Comparison of ENCODE assay signal across 8 cellular contexts in the genomic region with DNA sequence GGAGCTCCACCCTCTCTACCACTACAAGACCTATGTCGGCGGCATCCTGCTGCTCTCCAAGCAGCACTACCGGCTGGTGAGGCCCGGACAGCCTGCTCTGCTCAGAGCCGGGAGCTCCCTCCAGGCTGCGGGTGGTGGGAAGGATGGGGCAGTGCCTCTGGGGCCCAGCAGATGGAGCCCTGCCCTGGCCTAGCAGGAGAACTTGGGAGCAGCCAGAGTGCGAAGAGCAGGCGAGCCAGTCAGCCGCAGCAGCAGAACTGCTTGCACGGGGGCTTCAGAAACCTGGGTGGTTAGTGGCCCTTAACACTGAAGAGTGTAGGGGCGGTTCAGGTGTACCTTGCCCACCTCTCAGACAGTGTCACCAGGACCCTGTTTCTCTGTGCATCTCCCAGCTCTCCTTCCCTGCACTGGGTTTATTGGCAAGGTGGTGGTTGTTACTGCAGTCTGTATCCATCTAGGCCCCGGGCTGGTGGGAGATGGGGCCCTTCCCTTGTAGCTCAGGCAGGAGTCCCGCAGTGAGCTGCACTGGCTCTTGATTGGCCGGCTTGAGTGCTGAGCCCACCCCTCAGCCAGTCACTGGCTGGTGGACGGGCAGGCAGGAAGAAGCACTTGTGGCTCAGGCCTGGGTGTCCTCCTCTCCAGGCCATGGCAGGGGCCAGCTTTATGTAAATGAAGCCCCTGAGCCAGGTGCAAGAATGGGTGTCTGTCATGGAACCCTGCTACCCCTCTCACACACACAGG. TPM values are rescaled to one million over a fixed set of nuclear protein-coding genes. Genes with fewer than 3 reads are reported as not detected.
A peak's percentile ranks its signal among the peaks of the same experiment; 100 is the strongest.
DNase-seq lines count a peak whose midpoint lies in the region; ATAC-seq and TF ChIP-seq lines count a peak whose summit lies in the region.
"Had no signal": no experiment of that assay in that cellular context is flagged by ENCODE, and none has a peak within 500 bp of the region (broad histone marks: within the 10 kb centered on the region; RNA-seq: fewer than 3 reads in every experiment).

No MANE protein-coding gene starts in this region.

- H3K9ac ChIP-seq in KMS-11 (no peak overlapping the region), neural cell (ENCODE audit: low read length) (no peak overlapping the region)

- CTCF ChIA-PET in Panc1 (lab: Charles Lee), result interaction anchor here (0.5 to 0.9 kb wide), 2 partner anchors 50 to 127 kb away, joined by 3 to 4 read pairs; no protein-coding TSS in a partner anchor

- H3K27ac ChIP-seq in KMS-11 (no peak overlapping the region), Panc1 (ENCODE audit: low read length) (no peak overlapping the region), neural cell (ENCODE audit: low read length) (no peak overlapping the region), thyroid gland (no peak overlapping the region)
- H3K27ac ChIP-seq: neutrophil had no signal

- H3K79me2 ChIP-seq in KMS-11 (ENCODE audit: insufficient read depth, low read depth) (no peaks in the 10 kb centered on the region), neural cell (replicated peaks; ENCODE audit: insufficient read depth, low read length) (no peaks in the 10 kb centered on the region)

- H3K27me3 ChIP-seq in KMS-11 (ENCODE audit: insufficient read depth, low read depth) (no peaks in the 10 kb centered on the region), Panc1 (ENCODE audit: control insufficient read depth, insufficient read depth, low read length) (no peaks in the 10 kb centered on the region), neural cell (ENCODE audit: insufficient read depth, low read depth, low read length) (no peaks in the 10 kb centered on the region), thyroid gland (no peaks in the 10 kb centered on the region)
- H3K27me3 ChIP-seq: neutrophil had no signal

- 24 to 40% methylated on average over 8 to 10 of the region's 15 CpGs for WGBS in thyroid gland, 2 donors

- intact Hi-C loops in Panc1 (cut with micrococcal nuclease; ENCODE audit: unreplicated experiment), result no loop called here
- intact Hi-C loops in thyroid gland (cut with DNase I), result no loop called here

- no peak for TF ChIP-seq POLR2A in thyroid gland (IDR thresholded peaks at IDR 0.05)

- H3K4me1 ChIP-seq in KMS-11 (ENCODE audit: low read depth, poor library complexity, severe bottlenecking), result no peaks in the 10 kb centered on the region
- no peaks in the 10 kb centered on the region for H3K4me1 ChIP-seq in Panc1 (ENCODE audit: control insufficient read depth, insufficient read depth, low read length)
- peaks cover 0 to 8% of the 10 kb centered on the region in 2 donors for H3K4me1 ChIP-seq in thyroid gland

- H3F3A ChIP-seq in neural cell (ENCODE audit: insufficient read depth, low read length, poor library complexity, severe bottlenecking), result no peaks in the 10 kb centered on the region

- peak; percentile 78 for TF ChIP-seq RAD21 in neural cell (conservative IDR thresholded peaks at IDR 0.05)

- POLR2A ChIA-PET in Panc1 (lab: Charles Lee), result interaction anchor here (0.6 to 0.7 kb wide), 2 partner anchors 162 to 239 kb away, joined by 4 to 5 read pairs; no protein-coding TSS in a partner anchor

- H3K4me3 ChIP-seq in KMS-11 (IDR thresholded peaks at IDR 0.05; ENCODE audit: insufficient read depth, low read depth, low read length) (no peak overlapping the region), Panc1 (ENCODE audit: low read depth in 2 of 2, low read length in 2 of 2) (no peak overlapping the region), fibroblast of mammary gland (ENCODE audit: control insufficient read depth, low read depth, low read length) (no peak overlapping the region), neural cell (ENCODE audit: low read length) (no peak overlapping the region), thyroid gland (replicated peaks in 1 of 3) (no peak overlapping the region)

- DNase-seq in GM13977 (ENCODE audit: low spot score) (peak; percentile 77), Panc1 (ENCODE audit: low read depth, low spot score) (no peak), fibroblast of mammary gland (ENCODE audit: low read depth) (peak; percentile 79), thyroid gland (peak; percentile 81)
- DNase-seq in activated T-cell treated with anti-CD3 and anti-CD28 coated beads, Interleukin-2, amount 50 U/mL, for 48 hours, result peak; percentile 71 to 82

- H3K9me2 ChIP-seq in neural cell (ENCODE audit: insufficient read depth, low read length), result no peaks in the 10 kb centered on the region

- in situ Hi-C loops in GM13977 (cut with MboI; ENCODE audit: low pct_unique_long_range_greater_than_20kb, low sequenced_read_pairs, unreplicated experiment) (no loop called here), Panc1 (cut with HindIII; ENCODE audit: low pct_unique_long_range_greater_than_20kb, low sequenced_read_pairs) (no loop called here)

- peak; percentile 91 for ATAC-seq in Panc1

- no peak overlapping the region for H2AFZ ChIP-seq in KMS-11 (ENCODE audit: low read depth)
- no peak overlapping the region for H2AFZ ChIP-seq in neural cell (ENCODE audit: low read depth, low read length)

- no peaks in the 10 kb centered on the region for H3K9me3 ChIP-seq in Panc1 (ENCODE audit: control insufficient read depth, insufficient read depth, low read depth, low read length)
- H3K9me3 ChIP-seq in neural cell (ENCODE audit: low read length), result no peaks in the 10 kb centered on the region
- H3K9me3 ChIP-seq in thyroid gland, result no peaks in the 10 kb centered on the region
- H3K9me3 ChIP-seq: neutrophil had no signal

- H3K36me3 ChIP-seq in KMS-11 (ENCODE audit: insufficient read depth) (no peaks in the 10 kb centered on the region), Panc1 (ENCODE audit: control insufficient read depth, insufficient read depth, low read length) (no peaks in the 10 kb centered on the region), neural cell (ENCODE audit: insufficient read depth, low read length) (no peaks in the 10 kb centered on the region), thyroid gland (no peaks in the 10 kb centered on the region)

- BruUV-seq in Panc1 (replicated peaks; lab: Mats Ljungman, UMichigan), result no TSS peak

- TF ChIP-seq CTCF in GM13977 (IDR thresholded peaks at IDR 0.05; ENCODE audit: extremely low read depth, insufficient read depth, missing control alignments) (peak; percentile 88), KMS-11 (conservative IDR thresholded peaks at IDR 0.05; ENCODE audit: low read depth, low read length) (peak; percentile 60), Panc1 (IDR thresholded peaks at IDR 0.05) (peak; percentile 96), fibroblast of mammary gland (conservative IDR thresholded peaks at IDR 0.05; ENCODE audit: control insufficient read depth, insufficient read depth, low read depth, low read length) (peak; percentile 82), neural cell (IDR thresholded peaks at IDR 0.05; ENCODE audit: poor library complexity, severe bottlenecking) (peak; percentile 89), thyroid gland (IDR thresholded peaks at IDR 0.05) (peak; percentile 25 to 98 (median 72))

- H3K4me2 ChIP-seq in KMS-11 (no peak overlapping the region), neural cell (ENCODE audit: low read length) (no peak overlapping the region)

- H4K20me1 ChIP-seq in KMS-11 (ENCODE audit: insufficient read depth) (no peaks in the 10 kb centered on the region), neural cell (ENCODE audit: insufficient read depth) (no peaks in the 10 kb centered on the region)

- no peak for TF ChIP-seq EP300 in neural cell (conservative IDR thresholded peaks at IDR 0.05; ENCODE audit: poor library complexity, severe bottlenecking)

TF ChIP-seq in neural cell, 6 proteins besides CTCF, POLR2A, EP300 and RAD21:
- TF ChIP-seq MXI1 (conservative IDR thresholded peaks at IDR 0.05; ENCODE audit: poor library complexity, severe bottlenecking), result peak; percentile 23
- TF ChIP-seq SMC3 (conservative IDR thresholded peaks at IDR 0.05; ENCODE audit: poor library complexity), result peak; percentile 84
- no peak for TF ChIP-seq POLR2AphosphoS5 (IDR thresholded peaks at IDR 0.05)

RNA-seq across cellular contexts. Expression of a gene that starts 7.7 kb away (rescaled TPM):
- total RNA-seq in Panc1 (2021; ENCODE audit: unreplicated experiment) (38.0 TPM), thyroid gland (10 to 100 TPM; 27.9 to 47.2 (median 38.9) TPM)
- 48.6 TPM for polyA plus RNA-seq in Panc1 (2012; ENCODE audit: insufficient read length)
- polyA plus RNA-seq in neural cell, result 60.2 and 66.1 TPM in 2 replicates
- polyA minus RNA-seq in neural cell, result 27.7 and 30.4 TPM in 2 replicates

RNA-seq across cellular contexts. Expression of a gene that starts 15.6 kb away (rescaled TPM):
- total RNA-seq in Panc1 (2021; ENCODE audit: unreplicated experiment) (293 TPM), thyroid gland (100 to 1,000 TPM in 2 of 4 donors, 10 to 100 TPM in 2; 86.9 to 162 (median 115) TPM)
- 393 TPM for polyA plus RNA-seq in Panc1 (2012; ENCODE audit: insufficient read length)
- polyA plus RNA-seq in neural cell, result 53.8 and 59.1 TPM in 2 replicates
- polyA minus RNA-seq in neural cell, result 37.0 TPM in 2 replicates

RNA-seq across cellular contexts. Expression of a gene that starts 53.3 kb away (rescaled TPM):
- total RNA-seq in Panc1 (2021; ENCODE audit: unreplicated experiment), result 58.5 TPM
- 47.8 TPM for polyA plus RNA-seq in Panc1 (2012; ENCODE audit: insufficient read length)
- 79.2 and 97.3 TPM in 2 replicates for polyA plus RNA-seq in neural cell
- polyA minus RNA-seq in neural cell, result 45.8 and 51.6 TPM in 2 replicates
- 10 to 100 TPM; 38.0 to 54.7 (median 46.6) TPM for total RNA-seq in thyroid gland
